Comparison of ENCODE assay signal across 1 cellular context in the genomic region with DNA sequence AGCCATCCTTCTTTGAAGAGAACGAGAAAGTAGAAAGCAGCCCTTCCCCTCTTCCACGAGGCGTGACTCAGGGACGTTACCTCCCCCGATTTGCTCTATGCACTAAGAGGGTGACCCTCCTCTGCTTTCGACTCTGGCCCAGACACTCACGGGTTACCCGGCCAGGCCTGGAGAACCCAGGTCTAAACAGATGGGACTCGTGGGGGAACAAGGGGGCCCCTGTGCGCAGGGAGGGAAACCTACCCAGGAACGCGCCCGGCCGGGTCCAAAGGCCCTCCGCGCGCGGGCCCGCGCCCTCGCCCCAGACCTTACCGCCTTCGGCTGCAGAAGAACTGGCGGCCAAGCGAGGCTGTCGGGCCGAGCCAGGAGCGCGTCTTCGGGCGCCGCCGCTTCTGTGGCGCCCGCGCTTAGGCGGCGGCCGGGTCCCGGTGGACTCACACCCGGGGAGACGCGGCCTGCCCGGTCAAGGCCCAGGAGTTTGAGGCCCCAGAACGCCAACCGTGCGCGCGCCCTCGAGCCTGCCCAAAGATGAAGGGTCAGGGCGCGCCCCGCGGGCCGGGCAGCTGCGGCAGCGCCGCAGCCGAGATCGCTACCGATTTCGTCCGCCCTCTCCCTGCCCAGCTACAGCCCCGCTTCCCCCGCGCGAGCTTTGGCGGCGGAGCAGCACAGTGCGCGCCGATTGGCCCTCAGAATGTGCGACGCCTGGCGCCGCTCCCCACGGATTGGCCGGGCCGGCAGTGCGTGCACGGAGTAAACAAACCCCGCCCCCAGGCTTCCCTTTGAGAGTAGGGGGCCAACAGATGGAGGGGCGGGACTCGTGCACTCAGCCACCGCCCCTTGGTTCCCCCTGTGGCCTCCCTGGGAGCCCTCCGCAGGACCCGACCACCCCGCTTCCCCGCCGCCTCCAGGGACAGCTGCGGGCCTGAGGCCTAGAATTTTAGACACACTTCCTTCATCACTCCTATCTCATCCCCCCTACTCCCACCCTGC.
TF ChIP-seq lines count a peak whose summit lies in the region.

A gene with protein sequence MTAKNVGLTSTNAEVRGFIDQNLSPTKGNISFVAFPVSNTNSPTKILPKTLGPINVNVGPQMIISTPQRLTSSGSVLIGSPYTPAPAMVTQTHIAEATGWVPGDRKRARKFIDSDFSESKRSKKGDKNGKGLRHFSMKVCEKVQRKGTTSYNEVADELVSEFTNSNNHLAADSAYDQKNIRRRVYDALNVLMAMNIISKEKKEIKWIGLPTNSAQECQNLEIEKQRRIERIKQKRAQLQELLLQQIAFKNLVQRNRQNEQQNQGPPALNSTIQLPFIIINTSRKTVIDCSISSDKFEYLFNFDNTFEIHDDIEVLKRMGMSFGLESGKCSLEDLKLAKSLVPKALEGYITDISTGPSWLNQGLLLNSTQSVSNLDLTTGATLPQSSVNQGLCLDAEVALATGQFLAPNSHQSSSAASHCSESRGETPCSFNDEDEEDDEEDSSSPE (minus strand): TSS at position 674 of the 990 bp plus-strand sequence. CDS start 47,795 bp downstream, outside the sequence.

TF ChIP-seq in HepG2, 621 proteins besides CTCF, POLR2A, EP300 and RAD21 (continued from another document and continues in another):
- TF ChIP-seq, protein P1, sequence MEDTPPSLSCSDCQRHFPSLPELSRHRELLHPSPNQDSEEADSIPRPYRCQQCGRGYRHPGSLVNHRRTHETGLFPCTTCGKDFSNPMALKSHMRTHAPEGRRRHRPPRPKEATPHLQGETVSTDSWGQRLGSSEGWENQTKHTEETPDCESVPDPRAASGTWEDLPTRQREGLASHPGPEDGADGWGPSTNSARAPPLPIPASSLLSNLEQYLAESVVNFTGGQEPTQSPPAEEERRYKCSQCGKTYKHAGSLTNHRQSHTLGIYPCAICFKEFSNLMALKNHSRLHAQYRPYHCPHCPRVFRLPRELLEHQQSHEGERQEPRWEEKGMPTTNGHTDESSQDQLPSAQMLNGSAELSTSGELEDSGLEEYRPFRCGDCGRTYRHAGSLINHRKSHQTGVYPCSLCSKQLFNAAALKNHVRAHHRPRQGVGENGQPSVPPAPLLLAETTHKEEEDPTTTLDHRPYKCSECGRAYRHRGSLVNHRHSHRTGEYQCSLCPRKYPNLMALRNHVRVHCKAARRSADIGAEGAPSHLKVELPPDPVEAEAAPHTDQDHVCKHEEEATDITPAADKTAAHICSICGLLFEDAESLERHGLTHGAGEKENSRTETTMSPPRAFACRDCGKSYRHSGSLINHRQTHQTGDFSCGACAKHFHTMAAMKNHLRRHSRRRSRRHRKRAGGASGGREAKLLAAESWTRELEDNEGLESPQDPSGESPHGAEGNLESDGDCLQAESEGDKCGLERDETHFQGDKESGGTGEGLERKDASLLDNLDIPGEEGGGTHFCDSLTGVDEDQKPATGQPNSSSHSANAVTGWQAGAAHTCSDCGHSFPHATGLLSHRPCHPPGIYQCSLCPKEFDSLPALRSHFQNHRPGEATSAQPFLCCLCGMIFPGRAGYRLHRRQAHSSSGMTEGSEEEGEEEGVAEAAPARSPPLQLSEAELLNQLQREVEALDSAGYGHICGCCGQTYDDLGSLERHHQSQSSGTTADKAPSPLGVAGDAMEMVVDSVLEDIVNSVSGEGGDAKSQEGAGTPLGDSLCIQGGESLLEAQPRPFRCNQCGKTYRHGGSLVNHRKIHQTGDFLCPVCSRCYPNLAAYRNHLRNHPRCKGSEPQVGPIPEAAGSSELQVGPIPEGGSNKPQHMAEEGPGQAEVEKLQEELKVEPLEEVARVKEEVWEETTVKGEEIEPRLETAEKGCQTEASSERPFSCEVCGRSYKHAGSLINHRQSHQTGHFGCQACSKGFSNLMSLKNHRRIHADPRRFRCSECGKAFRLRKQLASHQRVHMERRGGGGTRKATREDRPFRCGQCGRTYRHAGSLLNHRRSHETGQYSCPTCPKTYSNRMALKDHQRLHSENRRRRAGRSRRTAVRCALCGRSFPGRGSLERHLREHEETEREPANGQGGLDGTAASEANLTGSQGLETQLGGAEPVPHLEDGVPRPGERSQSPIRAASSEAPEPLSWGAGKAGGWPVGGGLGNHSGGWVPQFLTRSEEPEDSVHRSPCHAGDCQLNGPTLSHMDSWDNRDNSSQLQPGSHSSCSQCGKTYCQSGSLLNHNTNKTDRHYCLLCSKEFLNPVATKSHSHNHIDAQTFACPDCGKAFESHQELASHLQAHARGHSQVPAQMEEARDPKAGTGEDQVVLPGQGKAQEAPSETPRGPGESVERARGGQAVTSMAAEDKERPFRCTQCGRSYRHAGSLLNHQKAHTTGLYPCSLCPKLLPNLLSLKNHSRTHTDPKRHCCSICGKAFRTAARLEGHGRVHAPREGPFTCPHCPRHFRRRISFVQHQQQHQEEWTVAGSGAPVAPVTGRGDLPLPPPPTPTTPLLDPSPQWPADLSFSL (CRISPR knock-in tag; IDR thresholded peaks at IDR 0.05) = no peak
- TF ChIP-seq SRSF1 (optimal IDR thresholded peaks at IDR 0.05; ENCODE audit: low read depth, low read length) (peak; percentile 17), ZNF749 (CRISPR knock-in tag; IDR thresholded peaks at IDR 0.05; ENCODE audit: borderline replicate concordance) (no peak; the same call in 1 of the 2 replicates), ETV5 (CRISPR knock-in tag; IDR thresholded peaks at IDR 0.05; ENCODE audit: borderline replicate concordance) (0 out of 2 replicates have a peak, but pooled peaks have one; percentile 18), PHB2 (IDR thresholded peaks at IDR 0.05; ENCODE audit: partially characterized antibody) (no peak), ZNF230 (CRISPR knock-in tag; IDR thresholded peaks at IDR 0.05) (peak; percentile 70; the same call in 1 of the 2 replicates), ZNF567 (CRISPR knock-in tag; IDR thresholded peaks at IDR 0.05; ENCODE audit: borderline replicate concordance) (no peak), ZNF878 (CRISPR knock-in tag; IDR thresholded peaks at IDR 0.05) (peak; percentile 58; the same call in 1 of the 2 replicates), ZBTB3 (CRISPR knock-in tag; IDR thresholded peaks at IDR 0.05; ENCODE audit: borderline replicate concordance, low read depth) (peak; percentile 32; the same call in 1 of the 2 replicates), ISL2 (CRISPR knock-in tag; IDR thresholded peaks at IDR 0.05) (0 out of 2 replicates have a peak, but pooled peaks have one; percentile 10), ZFP36L2 (CRISPR knock-in tag; IDR thresholded peaks at IDR 0.05) (no peak), ZFYVE20 (CRISPR knock-in tag; IDR thresholded peaks at IDR 0.05; ENCODE audit: borderline replicate concordance, low read depth) (no peak), TSC22D2 (CRISPR knock-in tag; IDR thresholded peaks at IDR 0.05; ENCODE audit: borderline replicate concordance) (no peak), KDM5A (IDR thresholded peaks at IDR 0.05; ENCODE audit: borderline replicate concordance, low read length) (peak; percentile 26; the same call in 1 of the 2 replicates), ETV6 (CRISPR knock-in tag; conservative IDR thresholded peaks at IDR 0.05) (peak; percentile 69; the same call in 1 of the 2 replicates), ZBTB7A (CRISPR knock-in tag; IDR thresholded peaks at IDR 0.05) (peak; percentile 58), ZFP82 (CRISPR knock-in tag; IDR thresholded peaks at IDR 0.05; ENCODE audit: borderline replicate concordance) (no peak), ATF7 (IDR thresholded peaks at IDR 0.05) (no peak), ATF7 (CRISPR knock-in tag; IDR thresholded peaks at IDR 0.05) (peak; percentile 7; the same call in 1 of the 2 replicates), GABPB1 (CRISPR knock-in tag; IDR thresholded peaks at IDR 0.05) (peak; percentile 72; the same call in 1 of the 2 replicates), ZNF652 (CRISPR knock-in tag; IDR thresholded peaks at IDR 0.05; ENCODE audit: borderline replicate concordance, low read depth) (peak; percentile 82)
- TF ChIP-seq, protein P2, sequence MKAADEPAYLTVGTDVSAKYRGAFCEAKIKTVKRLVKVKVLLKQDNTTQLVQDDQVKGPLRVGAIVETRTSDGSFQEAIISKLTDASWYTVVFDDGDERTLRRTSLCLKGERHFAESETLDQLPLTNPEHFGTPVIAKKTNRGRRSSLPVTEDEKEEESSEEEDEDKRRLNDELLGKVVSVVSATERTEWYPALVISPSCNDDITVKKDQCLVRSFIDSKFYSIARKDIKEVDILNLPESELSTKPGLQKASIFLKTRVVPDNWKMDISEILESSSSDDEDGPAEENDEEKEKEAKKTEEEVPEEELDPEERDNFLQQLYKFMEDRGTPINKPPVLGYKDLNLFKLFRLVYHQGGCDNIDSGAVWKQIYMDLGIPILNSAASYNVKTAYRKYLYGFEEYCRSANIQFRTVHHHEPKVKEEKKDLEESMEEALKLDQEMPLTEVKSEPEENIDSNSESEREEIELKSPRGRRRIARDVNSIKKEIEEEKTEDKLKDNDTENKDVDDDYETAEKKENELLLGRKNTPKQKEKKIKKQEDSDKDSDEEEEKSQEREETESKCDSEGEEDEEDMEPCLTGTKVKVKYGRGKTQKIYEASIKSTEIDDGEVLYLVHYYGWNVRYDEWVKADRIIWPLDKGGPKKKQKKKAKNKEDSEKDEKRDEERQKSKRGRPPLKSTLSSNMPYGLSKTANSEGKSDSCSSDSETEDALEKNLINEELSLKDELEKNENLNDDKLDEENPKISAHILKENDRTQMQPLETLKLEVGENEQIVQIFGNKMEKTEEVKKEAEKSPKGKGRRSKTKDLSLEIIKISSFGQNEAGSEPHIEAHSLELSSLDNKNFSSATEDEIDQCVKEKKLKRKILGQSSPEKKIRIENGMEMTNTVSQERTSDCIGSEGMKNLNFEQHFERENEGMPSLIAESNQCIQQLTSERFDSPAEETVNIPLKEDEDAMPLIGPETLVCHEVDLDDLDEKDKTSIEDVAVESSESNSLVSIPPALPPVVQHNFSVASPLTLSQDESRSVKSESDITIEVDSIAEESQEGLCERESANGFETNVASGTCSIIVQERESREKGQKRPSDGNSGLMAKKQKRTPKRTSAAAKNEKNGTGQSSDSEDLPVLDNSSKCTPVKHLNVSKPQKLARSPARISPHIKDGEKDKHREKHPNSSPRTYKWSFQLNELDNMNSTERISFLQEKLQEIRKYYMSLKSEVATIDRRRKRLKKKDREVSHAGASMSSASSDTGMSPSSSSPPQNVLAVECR (CRISPR knock-in tag; IDR thresholded peaks at IDR 0.05; ENCODE audit: borderline replicate concordance) = peak; percentile 92
- TF ChIP-seq, protein P3, sequence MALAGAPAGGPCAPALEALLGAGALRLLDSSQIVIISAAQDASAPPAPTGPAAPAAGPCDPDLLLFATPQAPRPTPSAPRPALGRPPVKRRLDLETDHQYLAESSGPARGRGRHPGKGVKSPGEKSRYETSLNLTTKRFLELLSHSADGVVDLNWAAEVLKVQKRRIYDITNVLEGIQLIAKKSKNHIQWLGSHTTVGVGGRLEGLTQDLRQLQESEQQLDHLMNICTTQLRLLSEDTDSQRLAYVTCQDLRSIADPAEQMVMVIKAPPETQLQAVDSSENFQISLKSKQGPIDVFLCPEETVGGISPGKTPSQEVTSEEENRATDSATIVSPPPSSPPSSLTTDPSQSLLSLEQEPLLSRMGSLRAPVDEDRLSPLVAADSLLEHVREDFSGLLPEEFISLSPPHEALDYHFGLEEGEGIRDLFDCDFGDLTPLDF (CRISPR knock-in tag; IDR thresholded peaks at IDR 0.05) = peak; percentile 59
- TF ChIP-seq, protein P4, sequence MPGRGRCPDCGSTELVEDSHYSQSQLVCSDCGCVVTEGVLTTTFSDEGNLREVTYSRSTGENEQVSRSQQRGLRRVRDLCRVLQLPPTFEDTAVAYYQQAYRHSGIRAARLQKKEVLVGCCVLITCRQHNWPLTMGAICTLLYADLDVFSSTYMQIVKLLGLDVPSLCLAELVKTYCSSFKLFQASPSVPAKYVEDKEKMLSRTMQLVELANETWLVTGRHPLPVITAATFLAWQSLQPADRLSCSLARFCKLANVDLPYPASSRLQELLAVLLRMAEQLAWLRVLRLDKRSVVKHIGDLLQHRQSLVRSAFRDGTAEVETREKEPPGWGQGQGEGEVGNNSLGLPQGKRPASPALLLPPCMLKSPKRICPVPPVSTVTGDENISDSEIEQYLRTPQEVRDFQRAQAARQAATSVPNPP (CRISPR knock-in tag; IDR thresholded peaks at IDR 0.05) = 0 out of 2 replicates have a peak, but pooled peaks have one; percentile 81
- TF ChIP-seq, protein P5, sequence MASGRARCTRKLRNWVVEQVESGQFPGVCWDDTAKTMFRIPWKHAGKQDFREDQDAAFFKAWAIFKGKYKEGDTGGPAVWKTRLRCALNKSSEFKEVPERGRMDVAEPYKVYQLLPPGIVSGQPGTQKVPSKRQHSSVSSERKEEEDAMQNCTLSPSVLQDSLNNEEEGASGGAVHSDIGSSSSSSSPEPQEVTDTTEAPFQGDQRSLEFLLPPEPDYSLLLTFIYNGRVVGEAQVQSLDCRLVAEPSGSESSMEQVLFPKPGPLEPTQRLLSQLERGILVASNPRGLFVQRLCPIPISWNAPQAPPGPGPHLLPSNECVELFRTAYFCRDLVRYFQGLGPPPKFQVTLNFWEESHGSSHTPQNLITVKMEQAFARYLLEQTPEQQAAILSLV (CRISPR knock-in tag; IDR thresholded peaks at IDR 0.05; ENCODE audit: borderline replicate concordance) = peak; percentile 70; the same call in 1 of the 2 replicates
- TF ChIP-seq, protein P6, sequence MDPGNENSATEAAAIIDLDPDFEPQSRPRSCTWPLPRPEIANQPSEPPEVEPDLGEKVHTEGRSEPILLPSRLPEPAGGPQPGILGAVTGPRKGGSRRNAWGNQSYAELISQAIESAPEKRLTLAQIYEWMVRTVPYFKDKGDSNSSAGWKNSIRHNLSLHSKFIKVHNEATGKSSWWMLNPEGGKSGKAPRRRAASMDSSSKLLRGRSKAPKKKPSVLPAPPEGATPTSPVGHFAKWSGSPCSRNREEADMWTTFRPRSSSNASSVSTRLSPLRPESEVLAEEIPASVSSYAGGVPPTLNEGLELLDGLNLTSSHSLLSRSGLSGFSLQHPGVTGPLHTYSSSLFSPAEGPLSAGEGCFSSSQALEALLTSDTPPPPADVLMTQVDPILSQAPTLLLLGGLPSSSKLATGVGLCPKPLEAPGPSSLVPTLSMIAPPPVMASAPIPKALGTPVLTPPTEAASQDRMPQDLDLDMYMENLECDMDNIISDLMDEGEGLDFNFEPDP (CRISPR knock-in tag; conservative IDR thresholded peaks at IDR 0.05) = 0 out of 2 replicates have a peak, but pooled peaks have one; percentile 63
- TF ChIP-seq, protein P7, sequence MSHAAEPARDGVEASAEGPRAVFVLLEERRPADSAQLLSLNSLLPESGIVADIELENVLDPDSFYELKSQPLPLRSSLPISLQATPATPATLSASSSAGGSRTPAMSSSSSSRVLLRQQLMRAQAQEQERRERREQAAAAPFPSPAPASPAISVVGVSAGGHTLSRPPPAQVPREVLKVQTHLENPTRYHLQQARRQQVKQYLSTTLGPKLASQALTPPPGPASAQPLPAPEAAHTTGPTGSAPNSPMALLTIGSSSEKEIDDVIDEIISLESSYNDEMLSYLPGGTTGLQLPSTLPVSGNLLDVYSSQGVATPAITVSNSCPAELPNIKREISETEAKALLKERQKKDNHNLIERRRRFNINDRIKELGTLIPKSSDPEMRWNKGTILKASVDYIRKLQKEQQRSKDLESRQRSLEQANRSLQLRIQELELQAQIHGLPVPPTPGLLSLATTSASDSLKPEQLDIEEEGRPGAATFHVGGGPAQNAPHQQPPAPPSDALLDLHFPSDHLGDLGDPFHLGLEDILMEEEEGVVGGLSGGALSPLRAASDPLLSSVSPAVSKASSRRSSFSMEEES (CRISPR knock-in tag; IDR thresholded peaks at IDR 0.05) = peak; percentile 6; the same call in 1 of the 2 replicates
